In genomic region chrX:27442392-27442791, GRCh38 we compare ENCODE assay signal across 8 cellular contexts. TPM values are rescaled to one million over a fixed set of nuclear protein-coding genes. Genes with fewer than 3 reads are reported as not detected.
"Had no signal": no experiment of that assay in that cellular context is flagged by ENCODE, and none has a peak within 500 bp of the region (broad histone marks: within the 10 kb centered on the region; RNA-seq: fewer than 3 reads in every experiment).

No MANE protein-coding gene starts in this region.

RNA-seq across cellular contexts. Expression of gene PPP4R3C, which starts 20.7 kb away (rescaled TPM):
- total RNA-seq: activated CD4-positive, alpha-beta memory T cell treated with anti-CD3 and anti-CD28 coated beads for 36 hours; activated CD4-positive, alpha-beta T cell treated with anti-CD3 and anti-CD28 coated beads, Interleukin-2, amount 10 ng/mL, durations not matched to agents 7 days and 5 days; activated naive CD4-positive, alpha-beta T cell treated with anti-CD3 and anti-CD28 coated beads, Interleukin-2, amount 50 U/mL, for 72 hours; activated T-cell treated with anti-CD3 and anti-CD28 coated beads, Interleukin-2, amount 50 U/mL, for 4 hours; ascending aorta; NCI-H460; Peyer's patch; T-cell had no signal
